8 cellular contexts compared by ENCODE assay signal in the genomic region with DNA sequence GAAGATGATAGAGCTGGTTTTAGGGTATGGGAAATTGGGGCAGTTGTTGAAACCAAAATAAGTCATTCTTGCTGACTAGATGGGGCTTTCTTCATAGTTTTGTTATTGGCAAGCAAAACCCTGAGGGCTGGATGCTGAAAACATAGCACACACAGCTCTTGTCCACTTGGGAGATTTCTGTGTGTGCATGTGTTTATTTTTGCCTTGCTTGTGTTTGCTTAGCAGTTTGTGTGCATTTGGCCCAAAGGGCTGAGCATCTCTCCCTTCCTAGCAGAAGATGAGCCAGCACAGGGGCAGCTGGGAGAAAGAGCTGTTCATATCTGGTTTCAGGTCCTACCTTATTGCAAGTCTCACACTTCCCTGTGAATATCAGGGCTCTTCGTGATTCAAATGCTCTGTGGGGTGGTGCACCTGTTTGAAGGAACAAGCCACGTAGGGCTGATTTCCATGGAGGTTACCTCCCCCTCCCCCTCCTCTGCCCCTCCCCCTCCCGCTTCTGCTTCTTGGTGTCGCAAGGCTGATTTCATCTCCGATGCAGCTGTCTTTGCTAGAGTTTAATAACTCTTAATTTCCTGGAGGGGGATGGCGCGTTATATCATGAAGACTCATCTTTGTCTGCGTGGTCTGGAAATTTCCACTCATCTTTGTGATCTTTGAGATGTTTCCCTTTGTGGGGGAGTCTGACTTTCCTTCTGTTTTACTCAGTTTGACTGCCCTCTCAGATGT.
A peak's percentile ranks its signal among the peaks of the same experiment; 100 is the strongest.
DNase-seq lines count a peak whose midpoint lies in the region; ATAC-seq and TF ChIP-seq lines count a peak whose summit lies in the region.

No MANE protein-coding gene starts in this region.

- CTCF ChIA-PET in CD4-positive, alpha-beta memory T cell (lab: Charles Lee; ENCODE audit: partially characterized antibody): interaction anchor here (1.0 kb wide), 1 partner anchor 16 kb away, joined by 3 read pairs; no protein-coding TSS in a partner anchor

- POLR2A ChIA-PET in CD4-positive, alpha-beta memory T cell (lab: Charles Lee; ENCODE audit: partially characterized antibody): no interaction called here
- POLR2A ChIA-PET in naive thymus-derived CD8-positive, alpha-beta T cell (lab: Charles Lee): no interaction called here

- no peaks in the 10 kb centered on the region for H4K20me1 ChIP-seq in GM23338 (replicated peaks; ENCODE audit: insufficient read depth)

- H3K9me3 Mint-ChIP-seq in natural killer cell: no peaks in the 10 kb centered on the region
- H3K9me3 Mint-ChIP-seq in GM23338: peaks cover 15% of the 10 kb centered on the region
- H3K9me3 Mint-ChIP-seq in CD4-positive, alpha-beta memory T cell: peaks cover 0 to 6% (median 2%) of the 10 kb centered on the region in 8 donors
- peaks cover 0 to 7% (median 0%) of the 10 kb centered on the region in 9 donors for H3K9me3 Mint-ChIP-seq in naive thymus-derived CD8-positive, alpha-beta T cell

- H3K79me2 ChIP-seq in GM23338 (replicated peaks; ENCODE audit: insufficient read depth): no peaks in the 10 kb centered on the region

- no peak overlapping the region for H3K4me2 ChIP-seq in GM23338

- H3K4me1 ChIP-seq in GM23338 (ENCODE audit: insufficient read depth): peaks cover 19% of the 10 kb centered on the region; the same call in 1 of the 2 replicates
- H3K4me1 ChIP-seq in CD4-positive, alpha-beta memory T cell (ENCODE audit: insufficient read depth, low read length): peaks cover 8% of the 10 kb centered on the region

- TF ChIP-seq CTCF in natural killer cell (IDR thresholded peaks at IDR 0.05) (no peak), GM23338 (conservative IDR thresholded peaks at IDR 0.05; ENCODE audit: low read depth in 2 of 2) (no peak)

- H3K4me3 Mint-ChIP-seq in natural killer cell (no peak overlapping the region), GM23338 (no peak overlapping the region)
- peak overlapping the region in 1 of 8 donors; percentile 19 for H3K4me3 Mint-ChIP-seq in CD4-positive, alpha-beta memory T cell
- no peak overlapping the region for H3K4me3 Mint-ChIP-seq in naive thymus-derived CD8-positive, alpha-beta T cell

- DNase-seq in NCI-H510A treated with DMSO at 0.1 percent for 48 hours (lab: John Stamatoyannopoulos, UW): peak; percentile 52
- DNase-seq in NCI-H510A (lab: John Stamatoyannopoulos, UW): no peak
- DNase-seq in SHP77 (lab: John Stamatoyannopoulos, UW): peak; percentile 56 to 68
- DNase-seq in natural killer cell: no peak
- no peak for DNase-seq in GM23338 (ENCODE audit: low spot score)
- no peak for DNase-seq in CD4-positive, alpha-beta memory T cell
- DNase-seq in naive thymus-derived CD8-positive, alpha-beta T cell: no peak

- no peak overlapping the region for H3K4me3 ChIP-seq in GM23338
- no peak overlapping the region for H3K4me3 ChIP-seq in CD4-positive, alpha-beta memory T cell (ENCODE audit: low read length in 2 of 2)

- H3K4me1 Mint-ChIP-seq in natural killer cell (peaks cover 22 to 40% of the 10 kb centered on the region in 2 donors), GM23338 (peaks cover 28% of the 10 kb centered on the region)
- peaks cover 4 to 10% (median 6%) of the 10 kb centered on the region in 4 donors for H3K4me1 Mint-ChIP-seq in CD4-positive, alpha-beta memory T cell
- peaks cover 3 to 29% (median 12%) of the 10 kb centered on the region in 4 donors for H3K4me1 Mint-ChIP-seq in naive thymus-derived CD8-positive, alpha-beta T cell

- no peaks in the 10 kb centered on the region for H3F3A ChIP-seq in GM23338 (replicated peaks; ENCODE audit: low read depth)

- no peak overlapping the region for H2AFZ ChIP-seq in GM23338

- no peaks in the 10 kb centered on the region for H3K27me3 ChIP-seq in GM23338 (ENCODE audit: insufficient read depth)
- no peaks in the 10 kb centered on the region for H3K27me3 ChIP-seq in CD4-positive, alpha-beta memory T cell (ENCODE audit: insufficient read depth, low read length)

- ATAC-seq in HG02870 (IDR thresholded peaks at IDR 0.05; ENCODE audit: unreplicated experiment) (peak; percentile 71), natural killer cell (no peak), GM23338 (no peak)
- no peak for ATAC-seq in naive thymus-derived CD8-positive, alpha-beta T cell

- H3K36me3 Mint-ChIP-seq in natural killer cell (peaks cover 66% of the 10 kb centered on the region), GM23338 (ENCODE audit: low read depth) (peaks cover 28% of the 10 kb centered on the region)
- H3K36me3 Mint-ChIP-seq in CD4-positive, alpha-beta memory T cell: peaks cover 40 to 74% of the 10 kb centered on the region in 2 donors
- H3K36me3 Mint-ChIP-seq in naive thymus-derived CD8-positive, alpha-beta T cell: peaks cover 37 to 86% (median 85%) of the 10 kb centered on the region in 3 donors

- no peaks in the 10 kb centered on the region; the same call in 1 of the 2 replicates for H3K36me3 ChIP-seq in GM23338 (ENCODE audit: insufficient read depth)
- no peaks in the 10 kb centered on the region for H3K36me3 ChIP-seq in CD4-positive, alpha-beta memory T cell (ENCODE audit: insufficient read depth, low read length)

- intact Hi-C loops in natural killer cell (cut with micrococcal nuclease): no loop called here
- intact Hi-C loops in CD4-positive, alpha-beta memory T cell (cut with micrococcal nuclease): no loop called here

- no peaks in the 10 kb centered on the region for H3K9me3 ChIP-seq in CD4-positive, alpha-beta memory T cell (ENCODE audit: control insufficient read depth in 1 of 2, low read length in 2 of 2)

- H3K9me2 ChIP-seq in GM23338 (ENCODE audit: insufficient read depth): peaks cover 9% of the 10 kb centered on the region

- H3K27ac ChIP-seq in GM23338 (ENCODE audit: low read depth): no peak overlapping the region
- H3K27ac ChIP-seq in CD4-positive, alpha-beta memory T cell (ENCODE audit: low read depth, low read length): no peak overlapping the region

- H3K27me3 Mint-ChIP-seq in natural killer cell (ENCODE audit: low read depth in 2 of 2): no peaks in the 10 kb centered on the region
- peaks cover 2% of the 10 kb centered on the region for H3K27me3 Mint-ChIP-seq in GM23338 (ENCODE audit: insufficient read depth, low read depth, poor library complexity)
- no peaks in the 10 kb centered on the region for H3K27me3 Mint-ChIP-seq in CD4-positive, alpha-beta memory T cell
- H3K27me3 Mint-ChIP-seq in naive thymus-derived CD8-positive, alpha-beta T cell: no peaks in the 10 kb centered on the region

- H3K27ac Mint-ChIP-seq in natural killer cell: peak overlapping the region; percentile 24 to 44
- H3K27ac Mint-ChIP-seq in GM23338: no peak overlapping the region; the same call in 1 of the 2 replicates
- peak overlapping the region in 3 of 7 donors; percentile 3 to 75 (median 63) for H3K27ac Mint-ChIP-seq in CD4-positive, alpha-beta memory T cell
- peak overlapping the region in 1 of 10 donors; percentile 42 for H3K27ac Mint-ChIP-seq in naive thymus-derived CD8-positive, alpha-beta T cell

TF ChIP-seq in GM23338, 12 proteins besides CTCF, POLR2A, EP300 and RAD21:
- TF ChIP-seq, protein P1, sequence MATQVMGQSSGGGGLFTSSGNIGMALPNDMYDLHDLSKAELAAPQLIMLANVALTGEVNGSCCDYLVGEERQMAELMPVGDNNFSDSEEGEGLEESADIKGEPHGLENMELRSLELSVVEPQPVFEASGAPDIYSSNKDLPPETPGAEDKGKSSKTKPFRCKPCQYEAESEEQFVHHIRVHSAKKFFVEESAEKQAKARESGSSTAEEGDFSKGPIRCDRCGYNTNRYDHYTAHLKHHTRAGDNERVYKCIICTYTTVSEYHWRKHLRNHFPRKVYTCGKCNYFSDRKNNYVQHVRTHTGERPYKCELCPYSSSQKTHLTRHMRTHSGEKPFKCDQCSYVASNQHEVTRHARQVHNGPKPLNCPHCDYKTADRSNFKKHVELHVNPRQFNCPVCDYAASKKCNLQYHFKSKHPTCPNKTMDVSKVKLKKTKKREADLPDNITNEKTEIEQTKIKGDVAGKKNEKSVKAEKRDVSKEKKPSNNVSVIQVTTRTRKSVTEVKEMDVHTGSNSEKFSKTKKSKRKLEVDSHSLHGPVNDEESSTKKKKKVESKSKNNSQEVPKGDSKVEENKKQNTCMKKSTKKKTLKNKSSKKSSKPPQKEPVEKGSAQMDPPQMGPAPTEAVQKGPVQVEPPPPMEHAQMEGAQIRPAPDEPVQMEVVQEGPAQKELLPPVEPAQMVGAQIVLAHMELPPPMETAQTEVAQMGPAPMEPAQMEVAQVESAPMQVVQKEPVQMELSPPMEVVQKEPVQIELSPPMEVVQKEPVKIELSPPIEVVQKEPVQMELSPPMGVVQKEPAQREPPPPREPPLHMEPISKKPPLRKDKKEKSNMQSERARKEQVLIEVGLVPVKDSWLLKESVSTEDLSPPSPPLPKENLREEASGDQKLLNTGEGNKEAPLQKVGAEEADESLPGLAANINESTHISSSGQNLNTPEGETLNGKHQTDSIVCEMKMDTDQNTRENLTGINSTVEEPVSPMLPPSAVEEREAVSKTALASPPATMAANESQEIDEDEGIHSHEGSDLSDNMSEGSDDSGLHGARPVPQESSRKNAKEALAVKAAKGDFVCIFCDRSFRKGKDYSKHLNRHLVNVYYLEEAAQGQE (IDR thresholded peaks at IDR 0.05; ENCODE audit: unreplicated experiment): no peak
- no peak for TF ChIP-seq EZH2 (IDR thresholded peaks at IDR 0.05; ENCODE audit: low read depth, unreplicated experiment)
TF ChIP-seq in GM23338: peak in this region for 0.

Comparison
In these comparisons a context has a peak if more than half of its experiments do, and no peak if none do; other contexts are left out.
1. DNase-seq: peak in NCI-H510A treated with DMSO at 0.1 percent for 48 hours (single experiment) and SHP77 (2 of 2); none in NCI-H510A (single experiment), natural killer cell (single experiment), GM23338 (single experiment), CD4-positive, alpha-beta memory T cell (0 of 5) and naive thymus-derived CD8-positive, alpha-beta T cell (0 of 10).